12 cellular contexts compared by ENCODE assay signal in the genomic region with DNA sequence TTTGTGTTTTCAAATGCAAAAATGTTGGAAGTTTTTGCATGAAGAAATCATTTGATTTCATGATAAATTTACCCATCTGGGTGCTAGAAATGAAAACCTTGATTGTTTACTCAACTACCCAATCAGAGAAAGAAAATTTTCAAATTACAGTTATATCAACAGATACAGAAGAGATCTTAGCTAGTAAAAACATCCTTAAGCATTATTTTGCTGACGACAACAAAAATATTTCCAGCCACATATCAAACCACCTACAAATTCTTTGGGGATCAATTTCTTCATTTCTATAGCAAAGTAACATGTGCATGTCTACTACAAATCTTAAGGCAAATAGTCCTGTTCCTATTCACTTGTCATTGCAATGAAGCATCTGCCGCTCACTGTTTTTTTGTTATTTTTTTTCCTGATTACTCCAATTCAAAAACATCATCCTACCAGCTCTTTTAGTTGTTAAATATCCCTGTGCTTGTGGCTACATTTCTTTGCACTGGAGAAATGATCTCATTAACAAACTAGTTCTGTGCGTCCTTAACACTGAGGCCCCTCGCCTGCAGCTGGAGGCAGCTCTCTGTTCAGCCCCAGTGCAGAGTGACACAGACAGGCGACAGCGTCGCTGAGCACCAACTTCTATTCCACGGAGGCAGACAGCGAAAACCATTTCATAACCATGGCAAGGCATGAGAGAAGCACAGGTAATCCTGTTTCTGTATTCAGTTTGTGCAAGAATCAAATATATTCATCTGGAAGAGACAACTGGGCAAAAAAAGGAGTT.
DNase-seq lines count a peak whose midpoint lies in the region; ATAC-seq and TF ChIP-seq lines count a peak whose summit lies in the region.
"Had no signal": no experiment of that assay in that cellular context is flagged by ENCODE, and none has a peak within 500 bp of the region (broad histone marks: within the 10 kb centered on the region; RNA-seq: fewer than 3 reads in every experiment).

No MANE protein-coding gene starts in this region.

- H3K27me3 ChIP-seq in H9 (ENCODE audit: insufficient read depth, low read length) = no peaks in the 10 kb centered on the region
- no peaks in the 10 kb centered on the region for H3K27me3 ChIP-seq in iPS-20b (ENCODE audit: insufficient read depth, low read length)
- H3K27me3 ChIP-seq in esophagus muscularis mucosa = no peaks in the 10 kb centered on the region
- no peaks in the 10 kb centered on the region for H3K27me3 ChIP-seq in CD4-positive, alpha-beta T cell (ENCODE audit: control insufficient read depth, insufficient read depth, low read length)

- no peaks in the 10 kb centered on the region for H3K79me1 ChIP-seq in H9 (ENCODE audit: insufficient read depth, low read depth, low read length, poor library complexity, severe bottlenecking)

- H4K91ac ChIP-seq in H9 (ENCODE audit: insufficient read length, low read depth, low read length) = no peak overlapping the region

- H3K4me2 ChIP-seq in H9 (ENCODE audit: insufficient read depth, insufficient read length, low read length) = peak overlapping the region; percentile 7

- POLR2A ChIA-PET in GM10248 (lab: Yijun Ruan, JAX) = no interaction called here
- POLR2A ChIA-PET in CD4-positive, alpha-beta T cell (lab: Charles Lee) = no interaction called here

- no peak for TF ChIP-seq CTCF in H9 (conservative IDR thresholded peaks at IDR 0.05)
- no peak for TF ChIP-seq CTCF in astrocyte of the spinal cord (IDR thresholded peaks at IDR 0.05; ENCODE audit: low read depth, low read length)
- no peak for TF ChIP-seq CTCF in progenitor cell of endocrine pancreas (IDR thresholded peaks at IDR 0.05; ENCODE audit: unreplicated experiment)
- TF ChIP-seq CTCF in GM10248 (IDR thresholded peaks at IDR 0.05; ENCODE audit: control extremely low read depth, extremely low read depth, low read depth, missing control alignments) = no peak
- no peak for TF ChIP-seq CTCF in esophagus muscularis mucosa (IDR thresholded peaks at IDR 0.05)
- TF ChIP-seq CTCF in CD4-positive, alpha-beta T cell (IDR thresholded peaks at IDR 0.05) = no peak

- no peak overlapping the region for H3K14ac ChIP-seq in H9 (ENCODE audit: insufficient read depth, low read length)

- no peaks in the 10 kb centered on the region for H4K20me1 ChIP-seq in H9 (ENCODE audit: control insufficient read depth, insufficient read depth, insufficient read length)

- H2BK120ac ChIP-seq in H9 (ENCODE audit: low read depth, low read length, poor library complexity, severe bottlenecking) = no peak overlapping the region

- H3T11ph ChIP-seq in H9 (ENCODE audit: low read length) = no peak overlapping the region

- ATAC-seq in CD4-positive, alpha-beta T cell (ENCODE audit: poor library complexity) = no peak
- ATAC-seq: natural killer cell had no signal

- H4K8ac ChIP-seq in H9 (replicated peaks; ENCODE audit: insufficient read length, low read depth, low read length) = no peak overlapping the region

- TF ChIP-seq EP300 in esophagus muscularis mucosa (IDR thresholded peaks at IDR 0.05) = no peak

- H2BK20ac ChIP-seq in H9 (ENCODE audit: low read depth, low read length, poor library complexity, severe bottlenecking) = no peak overlapping the region

- intact Hi-C loops in esophagus muscularis mucosa (cut with DNase I) = no loop called here
- intact Hi-C loops in CD4-positive, alpha-beta T cell (cut with DNase I, micrococcal nuclease) = no loop called here

- H3K9ac ChIP-seq in H9 (ENCODE audit: extremely low read depth, insufficient read length, low read length) (no peak overlapping the region), iPS-20b (ENCODE audit: low read depth, low read length) (no peak overlapping the region)

- peak overlapping the region in 1 of 2 experiments; percentile 27; a peak in 2 of 5 replicates for H3K4me3 Mint-ChIP-seq in H9
- H3K4me3 Mint-ChIP-seq in progenitor cell of endocrine pancreas (ENCODE audit: low read depth) = peak overlapping the region; percentile 4
- no peak overlapping the region for H3K4me3 Mint-ChIP-seq in CD4-positive, alpha-beta T cell
- H3K4me3 Mint-ChIP-seq: CD4-positive, alpha-beta memory T cell; natural killer cell had no signal

- no peaks in the 10 kb centered on the region for H3K23me2 ChIP-seq in H9 (ENCODE audit: insufficient read length, low read depth, low read length, poor library complexity, severe bottlenecking)

- H3K9me3 Mint-ChIP-seq in H9 (no peaks in the 10 kb centered on the region), progenitor cell of endocrine pancreas (ENCODE audit: low read depth) (no peaks in the 10 kb centered on the region)
- peaks cover 3% of the 10 kb centered on the region for H3K9me3 Mint-ChIP-seq in CD4-positive, alpha-beta T cell

- H3K27ac ChIP-seq in H9 (ENCODE audit: insufficient read length, low read depth, low read length) (no peak overlapping the region), iPS-20b (ENCODE audit: low read length) (no peak overlapping the region), esophagus muscularis mucosa (replicated peaks in 1 of 4) (no peak overlapping the region)
- H3K27ac ChIP-seq in CD4-positive, alpha-beta T cell (ENCODE audit: low read depth, low read length) = no peak overlapping the region

- no peak overlapping the region for H2BK12ac ChIP-seq in H9 (ENCODE audit: insufficient read length, low read depth, low read length)

- no peak overlapping the region for H3K23ac ChIP-seq in H9 (ENCODE audit: insufficient read length, low read depth, low read length)

- H3K27me3 Mint-ChIP-seq in H9 (ENCODE audit: low read depth) (no peaks in the 10 kb centered on the region), progenitor cell of endocrine pancreas (no peaks in the 10 kb centered on the region)
- H3K27me3 Mint-ChIP-seq in CD4-positive, alpha-beta T cell = no peaks in the 10 kb centered on the region
- H3K27me3 Mint-ChIP-seq: CD4-positive, alpha-beta memory T cell had no signal

- no peak overlapping the region for H4K5ac ChIP-seq in H9 (ENCODE audit: insufficient read length, low read depth, low read length)

- no peak overlapping the region for H2AK5ac ChIP-seq in H9 (ENCODE audit: insufficient read length, low read length)

- H3K9me3 ChIP-seq in H9 (ENCODE audit: control insufficient read depth, low read depth, low read length) (no peaks in the 10 kb centered on the region), iPS-20b (ENCODE audit: insufficient read depth, low read depth, low read length) (no peaks in the 10 kb centered on the region), esophagus muscularis mucosa (no peaks in the 10 kb centered on the region)
- no peaks in the 10 kb centered on the region for H3K9me3 ChIP-seq in CD4-positive, alpha-beta T cell (ENCODE audit: control insufficient read depth, low read length)

- H3K18ac ChIP-seq in H9 (ENCODE audit: insufficient read length, low read depth, low read length) = no peak overlapping the region

- no CpG with 5 or more reads among the region's 9 CpGs for WGBS in H9 (ENCODE audit: extremely low coverage, insufficient read length, low lambda C conversion rate)
- WGBS in esophagus muscularis mucosa = 76% methylated on average over 9 of the region's 9 CpGs

- no peak overlapping the region for H2BK5ac ChIP-seq in H9 (ENCODE audit: insufficient read length, low read length)

- DNase-seq in H9 (no peak), astrocyte of the spinal cord (ENCODE audit: low read depth, low spot score) (peak; percentile 27), progenitor cell of endocrine pancreas (ENCODE audit: low spot score, unreplicated experiment) (no peak), GM10248 (ENCODE audit: extremely low spot score) (no peak), NCI-H774 (lab: John Stamatoyannopoulos, UW) (no peak), esophagus muscularis mucosa (ENCODE audit: extremely low spot score) (no peak)
- DNase-seq in CD4-positive, alpha-beta T cell = no peak
- DNase-seq: CD4-positive, alpha-beta memory T cell; MM.1S; natural killer cell; stimulated activated naive CD4-positive, alpha-beta T cell had no signal

- H3K4me1 ChIP-seq in H9 (ENCODE audit: insufficient read depth, low read length) (peaks cover 3% of the 10 kb centered on the region; the same call in 1 of the 2 replicates), iPS-20b (ENCODE audit: insufficient read depth, low read length) (peaks cover 37% of the 10 kb centered on the region), esophagus muscularis mucosa (no peaks in the 10 kb centered on the region)

- H3K79me2 ChIP-seq in H9 (ENCODE audit: insufficient read depth, low read length) = no peaks in the 10 kb centered on the region

- H3K4me3 ChIP-seq in astrocyte of the spinal cord (ENCODE audit: low read depth, low read length) = peak overlapping the region; percentile 34
- H3K4me3 ChIP-seq in iPS-20b (ENCODE audit: low read length) = peak overlapping the region; percentile 33; the same call in 1 of the 2 replicates
- H3K4me3 ChIP-seq in esophagus muscularis mucosa = no peak overlapping the region

- H3K56ac ChIP-seq in H9 (ENCODE audit: insufficient read length, low read depth, low read length) = no peak overlapping the region

- H2BK15ac ChIP-seq in H9 (ENCODE audit: low read depth, low read length) = no peak overlapping the region

- no peak overlapping the region for H2AFZ ChIP-seq in H9 (ENCODE audit: low read length)

- H3K36me3 ChIP-seq in iPS-20b (ENCODE audit: insufficient read depth, low read depth, low read length) = no peaks in the 10 kb centered on the region
- no peaks in the 10 kb centered on the region for H3K36me3 ChIP-seq in esophagus muscularis mucosa

- no peak overlapping the region for H3K4ac ChIP-seq in H9 (ENCODE audit: low read depth, low read length)

- CTCF ChIA-PET in GM10248 (lab: Yijun Ruan, JAX) = no interaction called here
- CTCF ChIA-PET in CD4-positive, alpha-beta T cell (lab: Charles Lee) = no interaction called here

- TF ChIP-seq POLR2A in esophagus muscularis mucosa (IDR thresholded peaks at IDR 0.05; ENCODE audit: low read depth) = no peak

- H3K36me3 Mint-ChIP-seq in H9 (ENCODE audit: insufficient read depth in 1 of 3, low read depth in 3 of 3) (no peaks in the 10 kb centered on the region), progenitor cell of endocrine pancreas (ENCODE audit: insufficient read depth) (no peaks in the 10 kb centered on the region)
- no peaks in the 10 kb centered on the region for H3K36me3 Mint-ChIP-seq in CD4-positive, alpha-beta T cell (ENCODE audit: low read depth)
- H3K36me3 Mint-ChIP-seq: CD4-positive, alpha-beta memory T cell; natural killer cell had no signal

- peak overlapping the region; percentile 7 to 74 (median 16); a peak in 4 of 7 replicates for H3K27ac Mint-ChIP-seq in H9
- no peak overlapping the region for H3K27ac Mint-ChIP-seq in progenitor cell of endocrine pancreas
- H3K27ac Mint-ChIP-seq in CD4-positive, alpha-beta T cell = no peak overlapping the region
- H3K27ac Mint-ChIP-seq: CD4-positive, alpha-beta memory T cell; natural killer cell had no signal

- in situ Hi-C loops in astrocyte of the spinal cord (cut with HindIII; ENCODE audit: low sequenced_read_pairs) = no loop called here

- H3K4me1 Mint-ChIP-seq in H9 (peaks cover 56 to 57% of the 10 kb centered on the region in 2 experiments), progenitor cell of endocrine pancreas (ENCODE audit: low read depth) (peaks cover 6% of the 10 kb centered on the region)
- no peaks in the 10 kb centered on the region for H3K4me1 Mint-ChIP-seq in CD4-positive, alpha-beta T cell (ENCODE audit: low read depth)
- H3K4me1 Mint-ChIP-seq: CD4-positive, alpha-beta memory T cell; natural killer cell had no signal

Comparison
In these comparisons a context has a peak if more than half of its experiments do, and no peak if none do; other contexts are left out.
1. H3K27ac Mint-ChIP-seq: peak in H9 (3 of 3); none in progenitor cell of endocrine pancreas (single experiment) and CD4-positive, alpha-beta T cell (single experiment).
2. H3K4me3 ChIP-seq: peak in astrocyte of the spinal cord (single experiment) and iPS-20b (single experiment); none in esophagus muscularis mucosa (0 of 4).